In the genomic region with DNA sequence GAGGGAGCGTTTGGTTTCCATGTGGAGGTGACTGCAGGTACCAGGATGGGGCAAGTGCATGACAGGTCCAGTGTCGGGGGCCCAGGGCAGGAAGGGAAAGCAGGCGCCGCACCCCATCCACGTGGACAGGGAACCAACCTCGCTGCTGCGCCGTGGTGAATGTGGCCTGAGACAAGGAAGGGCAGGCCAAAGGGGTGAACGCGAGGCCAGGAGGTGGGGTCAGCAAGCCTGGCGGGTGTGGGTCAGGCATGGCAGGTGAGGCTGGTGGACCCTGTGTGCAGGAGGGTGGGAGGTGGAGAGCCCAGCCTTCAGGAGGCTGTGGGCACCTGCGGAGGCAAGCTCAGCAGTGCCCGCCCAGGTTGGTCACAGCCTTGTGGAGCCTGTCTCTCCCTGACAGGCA, we compare ENCODE assay signal across 1 cellular context.
TF ChIP-seq lines count a peak whose summit lies in the region.

No MANE protein-coding gene starts in this region.

TF ChIP-seq in K562, 482 proteins besides CTCF, POLR2A, EP300 and RAD21:
- TF ChIP-seq ZFP36 (IDR thresholded peaks at IDR 0.05; ENCODE audit: low read depth, low read length, partially characterized antibody), result no peak
- 0 out of 2 replicates have a peak, but pooled peaks have one; percentile 42 for TF ChIP-seq POLR2G (IDR thresholded peaks at IDR 0.05; ENCODE audit: low read depth, low read length)
